In genomic region chr18:76395609-76396008, GRCh38 we compare ENCODE assay signal across 11 cellular contexts.
DNase-seq lines count a peak whose midpoint lies in the region; ATAC-seq and TF ChIP-seq lines count a peak whose summit lies in the region.
"Had no signal": no experiment of that assay in that cellular context is flagged by ENCODE, and none has a peak within 500 bp of the region (broad histone marks: within the 10 kb centered on the region; RNA-seq: fewer than 3 reads in every experiment).

No MANE protein-coding gene starts in this region.

- H3K27me3 ChIP-seq in testis = no peaks in the 10 kb centered on the region

- H3K36me3 ChIP-seq in testis (ENCODE audit: low read depth, missing control alignments) = no peaks in the 10 kb centered on the region

- DNase-seq in EH (ENCODE audit: low read depth) (peak; percentile 35), MV-4-11 (lab: John Stamatoyannopoulos, UW) (peak; percentile 70), left lobe of liver (ENCODE audit: low spot score) (peak; percentile 41), testis (peak; percentile 44), NCI-H1694 (lab: John Stamatoyannopoulos, UW) (no peak), midbrain (lab: John Stamatoyannopoulos, UW) (no peak)
- DNase-seq: HFFc6, NCI-H1694 treated with DMSO at 0.1 percent for 48 hours, NCI-H446, SHP77 had no signal

- H3K9me3 ChIP-seq in testis = no peaks in the 10 kb centered on the region

- no peak overlapping the region for H3K4me3 ChIP-seq in testis

- H3K27ac ChIP-seq in testis = peak overlapping the region in 1 of 2 donors; percentile 16

- ATAC-seq in left lobe of liver (no peak), HG02981 (IDR thresholded peaks at IDR 0.05; ENCODE audit: unreplicated experiment) (no peak)

- WGBS in testis, 2 donors = 74 to 75% methylated on average over 13 to 20 of the region's 20 CpGs

- H3K4me1 ChIP-seq in testis = peaks cover 7% of the 10 kb centered on the region

- intact Hi-C loops in testis (cut with DNase I; ENCODE audit: low total_unique reads) = no loop called here

- TF ChIP-seq CTCF in testis (IDR thresholded peaks at IDR 0.05) = no peak

- no peak for TF ChIP-seq POLR2A in testis (IDR thresholded peaks at IDR 0.05)

Comparison
In these comparisons a context has a peak if more than half of its experiments do, and no peak if none do; other contexts are left out.
1. DNase-seq: peak in EH (single experiment), MV-4-11 (single experiment), left lobe of liver (single experiment) and testis (single experiment); none in NCI-H1694 (single experiment) and midbrain (single experiment).